33 cellular contexts compared by ENCODE assay signal in the genomic region with DNA sequence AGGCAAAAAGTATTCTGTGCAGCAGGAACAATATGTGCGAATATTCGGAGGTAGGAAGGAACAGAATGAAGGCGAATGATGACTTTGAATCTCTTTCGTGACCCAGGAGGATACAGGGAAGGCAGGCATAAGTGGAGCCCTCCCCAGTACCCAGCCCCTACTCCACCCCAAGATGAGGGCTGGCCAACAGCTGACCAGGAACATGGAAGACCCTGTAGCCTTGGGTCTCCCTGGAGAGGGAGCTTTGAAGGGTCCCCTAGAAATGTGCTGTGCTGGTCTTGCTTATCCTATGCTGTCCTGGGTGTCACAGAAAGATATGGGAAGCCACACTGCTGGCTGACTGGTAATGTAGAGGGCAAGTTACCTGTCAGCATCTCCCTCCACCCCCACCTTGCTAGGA.
DNase-seq lines count a peak whose midpoint lies in the region; ATAC-seq, FAIRE-seq and TF ChIP-seq lines count a peak whose summit lies in the region.
"Had no signal": no experiment of that assay in that cellular context is flagged by ENCODE, and none has a peak within 500 bp of the region (broad histone marks: within the 10 kb centered on the region; RNA-seq: fewer than 3 reads in every experiment).

No MANE protein-coding gene starts in this region.

- no peak overlapping the region for H3K18ac ChIP-seq in neuronal stem cell (ENCODE audit: low read length)

- no peak overlapping the region for H4K8ac ChIP-seq in neuronal stem cell (ENCODE audit: low read depth, low read length)

- H2AFZ ChIP-seq in neuronal stem cell (ENCODE audit: low read length): no peak overlapping the region

- H3K9me3 ChIP-seq in esophagus muscularis mucosa (no peaks in the 10 kb centered on the region), neuronal stem cell (replicated peaks in 1 of 2; ENCODE audit: control insufficient read depth in 2 of 2, insufficient read depth in 1 of 2, low read depth in 1 of 2, low read length in 2 of 2) (no peaks in the 10 kb centered on the region), lower lobe of right lung (no peaks in the 10 kb centered on the region)
- H3K9me3 ChIP-seq: A549; BE2C; BLaER1; BLaER1 treated with 17β-estradiol and CSF1 and Interleukin-3, amounts not matched to agents 10 nM and 100 nM; Caco-2 had no signal

- H3K4ac ChIP-seq in neuronal stem cell (ENCODE audit: low read length): no peak overlapping the region

- H2BK120ac ChIP-seq in neuronal stem cell (ENCODE audit: low read depth, low read length): no peak overlapping the region

- no peak overlapping the region for H2BK15ac ChIP-seq in neuronal stem cell (ENCODE audit: low read length)

- H3K27ac ChIP-seq in esophagus muscularis mucosa (replicated peaks in 1 of 4) (no peak overlapping the region), neuronal stem cell (replicated peaks; ENCODE audit: low read length) (no peak overlapping the region), lower lobe of right lung (no peak overlapping the region)
- H3K27ac ChIP-seq: 22Rv1; A549; BLaER1; BLaER1 treated with 17β-estradiol and CSF1 and Interleukin-3, amounts not matched to agents 10 nM and 100 nM; C4-2B had no signal

- ATAC-seq in GM18502 (IDR thresholded peaks at IDR 0.05; ENCODE audit: poor library complexity, unreplicated experiment): no peak
- no peak for ATAC-seq in lower lobe of right lung
- no peak for ATAC-seq in GM19328 (IDR thresholded peaks at IDR 0.05; ENCODE audit: unreplicated experiment)
- ATAC-seq: A549; CD8-positive, alpha-beta T cell had no signal

- no peak for TF ChIP-seq CTCF in esophagus muscularis mucosa (IDR thresholded peaks at IDR 0.05)
- no peak for TF ChIP-seq CTCF in lower lobe of right lung (IDR thresholded peaks at IDR 0.05)

- peak; percentile 85 for DNase-seq in esophagus muscularis mucosa (ENCODE audit: extremely low spot score)
- no peak for DNase-seq in neuronal stem cell (ENCODE audit: low spot score)
- DNase-seq in urothelium cell line (ENCODE audit: low spot score): no peak
- DNase-seq in lower lobe of right lung: no peak
- DNase-seq: 8988T; ACHN; AML-193; BE2C; C1 segment of cervical spinal cord; Caco-2; Calu3; CD4-positive, alpha-beta memory T cell; CD4-positive, alpha-beta T cell; CD4-positive, CD25-positive, alpha-beta regulatory T cell; CD8-positive, alpha-beta memory T cell; CD8-positive, alpha-beta T cell; COR-L47; DMS 273 treated with DMSO at 0.1 percent for 48 hours; DMS153; DMS53; DMS79; DMS79 treated with DMSO at 0.1 percent for 48 hours; DND-41; EL had no signal

- no peak overlapping the region for H3K14ac ChIP-seq in neuronal stem cell (ENCODE audit: low read length)

- no peaks in the 10 kb centered on the region for H3K36me3 ChIP-seq in esophagus muscularis mucosa
- no peaks in the 10 kb centered on the region for H3K36me3 ChIP-seq in neuronal stem cell (replicated peaks in 1 of 2; ENCODE audit: control insufficient read depth in 2 of 2, insufficient read depth in 2 of 2, low read length in 2 of 2)
- no peaks in the 10 kb centered on the region for H3K36me3 ChIP-seq in lower lobe of right lung
- H3K36me3 ChIP-seq: BE2C; BLaER1; BLaER1 treated with 17β-estradiol and CSF1 and Interleukin-3, amounts not matched to agents 10 nM and 100 nM had no signal

- no peak overlapping the region for H3K4me3 ChIP-seq in esophagus muscularis mucosa
- no peak overlapping the region for H3K4me3 ChIP-seq in neuronal stem cell (ENCODE audit: low read length in 2 of 2)
- no peak overlapping the region for H3K4me3 ChIP-seq in lower lobe of right lung
- H3K4me3 ChIP-seq: A549; BLaER1; BLaER1 treated with 17β-estradiol and CSF1 and Interleukin-3, amounts not matched to agents 10 nM and 100 nM had no signal

- H3K4me1 ChIP-seq in esophagus muscularis mucosa (no peaks in the 10 kb centered on the region), neuronal stem cell (ENCODE audit: control insufficient read depth in 2 of 2, insufficient read depth in 1 of 2, low read depth in 1 of 2, low read length in 2 of 2) (peaks cover 0 to 8% of the 10 kb centered on the region in 2 donors), lower lobe of right lung (no peaks in the 10 kb centered on the region)
- H3K4me1 ChIP-seq: A549; BE2C; BLaER1; BLaER1 treated with 17β-estradiol and CSF1 and Interleukin-3, amounts not matched to agents 10 nM and 100 nM; Caco-2 had no signal

- no peak for TF ChIP-seq EP300 in esophagus muscularis mucosa (IDR thresholded peaks at IDR 0.05)

- intact Hi-C loops in esophagus muscularis mucosa (cut with DNase I) (no loop called here), lower lobe of right lung (cut with DNase I) (no loop called here)

- peak; percentile 50 for FAIRE-seq in urothelium cell line (lab: Jason Lieb, UNC)
- FAIRE-seq: A204.1, A549, D721Med had no signal

- WGBS in esophagus muscularis mucosa: 94% methylated on average over 4 of the region's 4 CpGs
- WGBS in neuronal stem cell (ENCODE audit: extremely low coverage in 2 of 2, insufficient read length in 2 of 2, insufficient replicate concordance in 1 of 2), 2 donors: no CpG with 5 or more reads among the region's 4 CpGs

- H3K4me2 ChIP-seq in neuronal stem cell (ENCODE audit: insufficient read depth, low read length, poor library complexity, severe bottlenecking): no peak overlapping the region
- H3K4me2 ChIP-seq: A549; BLaER1; BLaER1 treated with 17β-estradiol and CSF1 and Interleukin-3, amounts not matched to agents 10 nM and 100 nM had no signal

- no peak overlapping the region for H3K9ac ChIP-seq in neuronal stem cell (ENCODE audit: low read depth, low read length, poor library complexity)
- H3K9ac ChIP-seq: BLaER1; BLaER1 treated with 17β-estradiol and CSF1 and Interleukin-3, amounts not matched to agents 10 nM and 100 nM had no signal

- TF ChIP-seq POLR2A in esophagus muscularis mucosa (IDR thresholded peaks at IDR 0.05; ENCODE audit: low read depth): no peak

- no peak overlapping the region for H3K23ac ChIP-seq in neuronal stem cell (ENCODE audit: low read depth, low read length, poor library complexity)

- H2BK5ac ChIP-seq in neuronal stem cell (ENCODE audit: low read length): peak overlapping the region; percentile 33

- H3K79me1 ChIP-seq in neuronal stem cell (ENCODE audit: low read depth, low read length): no peaks in the 10 kb centered on the region

- H2AK5ac ChIP-seq in neuronal stem cell (ENCODE audit: low read depth, low read length): peak overlapping the region; percentile 68

- no peak overlapping the region for H2BK12ac ChIP-seq in neuronal stem cell (ENCODE audit: low read length)

- H3K27me3 ChIP-seq in esophagus muscularis mucosa (no peaks in the 10 kb centered on the region), neuronal stem cell (ENCODE audit: control insufficient read depth in 3 of 3, insufficient read depth in 3 of 3, low read depth in 1 of 3, low read length in 3 of 3) (no peaks in the 10 kb centered on the region), lower lobe of right lung (ENCODE audit: low read depth) (no peaks in the 10 kb centered on the region)
- H3K27me3 ChIP-seq: BE2C; BLaER1; BLaER1 treated with 17β-estradiol and CSF1 and Interleukin-3, amounts not matched to agents 10 nM and 100 nM had no signal

- no peak overlapping the region for H4K91ac ChIP-seq in neuronal stem cell (ENCODE audit: low read depth, low read length, poor library complexity)
